ENCODE assay signal across 8 cellular contexts in genomic region chr21:38170283-38170682, GRCh38.
DNase-seq lines count a peak whose midpoint lies in the region; ATAC-seq and TF ChIP-seq lines count a peak whose summit lies in the region.

No MANE protein-coding gene starts in this region.

- peak in 7 of 9 donors; percentile 34 to 59 (median 46) for TF ChIP-seq CTCF in heart right ventricle (IDR thresholded peaks at IDR 0.05)
- peak; percentile 31; the same call in 1 of the 2 replicates for TF ChIP-seq CTCF in RWPE1 (conservative IDR thresholded peaks at IDR 0.05; ENCODE audit: low read depth)

- H3K27me3 ChIP-seq in heart right ventricle = peaks cover 0 to 3% (median 0%) of the 10 kb centered on the region in 7 donors

- ATAC-seq in heart right ventricle (peak in 5 of 8 donors; percentile 31 to 52 (median 46)), HG02884 (IDR thresholded peaks at IDR 0.05; ENCODE audit: unreplicated experiment) (no peak), HG02588 (IDR thresholded peaks at IDR 0.05; ENCODE audit: unreplicated experiment) (no peak)

- peaks cover 0 to 29% (median 17%) of the 10 kb centered on the region in 9 donors for H3K4me1 ChIP-seq in heart right ventricle

- CTCF ChIA-PET in RWPE1 (lab: Yijun Ruan, JAX) = interaction anchor here (0.7 to 2.0 kb wide), 10 partner anchors 9 to 540 kb away, joined by 3 to 25 read pairs (median 4); no protein-coding TSS in a partner anchor

- H3K36me3 ChIP-seq in heart right ventricle = no peaks in the 10 kb centered on the region

- H3K27ac ChIP-seq in heart right ventricle (peak overlapping the region in 1 of 10 donors; percentile 54), RWPE1 (no peak overlapping the region)

- H3K4me3 ChIP-seq in heart right ventricle = no peak overlapping the region

- WGBS in heart right ventricle, 2 donors = 33 to 43% methylated on average over 2 of the region's 2 CpGs

- POLR2A ChIA-PET in RWPE1 (lab: Yijun Ruan, JAX; ENCODE audit: low non-redundant PET) = interaction anchor here (0.6 kb wide), 1 partner anchor 182 kb away, joined by 3 read pairs; no protein-coding TSS in a partner anchor

- intact Hi-C loops in heart right ventricle (cut with DNase I) (loop anchor here in 3 of 10 donors (2.0 to 5.0 kb wide), 3 partner anchors 42 to 187 kb away; no protein-coding TSS in a partner anchor), cardiac septum (cut with DNase I) (loop anchor here (5.0 kb wide), 1 partner anchor 182 kb away; no protein-coding TSS in a partner anchor)

- DNase-seq in heart right ventricle (peak in 1 of 2 donors; percentile 25), cardiac septum (ENCODE audit: low spot score) (no peak), RWPE1 (ENCODE audit: low spot score) (peak; percentile 27), iPS DF 19.7 (ENCODE audit: low read depth, low spot score) (peak; percentile 30), cerebellum (ENCODE audit: low spot score) (no peak)
- DNase-seq in activated effector memory CD4-positive, alpha-beta T cell treated with Interleukin-2 at 50 U/mL for 16 hours = no peak

- no peaks in the 10 kb centered on the region for H3K9me3 ChIP-seq in heart right ventricle

Comparison
In these comparisons a context has a peak if more than half of its experiments do, and no peak if none do; other contexts are left out.
1. ATAC-seq: peak in heart right ventricle (5 of 8); none in HG02884 (single experiment) and HG02588 (single experiment).
2. DNase-seq: peak in RWPE1 (single experiment) and iPS DF 19.7 (single experiment); none in cardiac septum (single experiment), activated effector memory CD4-positive, alpha-beta T cell treated with Interleukin-2 at 50 U/mL for 16 hours (single experiment) and cerebellum (single experiment).